ENCODE assay signal across 1 cellular context in genomic region chr12:122841544-122842321, GRCh38.
TF ChIP-seq lines count a peak whose summit lies in the region.

No MANE protein-coding gene starts in this region.

TF ChIP-seq in GM23338, 12 proteins besides CTCF, POLR2A, EP300 and RAD21 (continued from another document):
- TF ChIP-seq, protein P1, sequence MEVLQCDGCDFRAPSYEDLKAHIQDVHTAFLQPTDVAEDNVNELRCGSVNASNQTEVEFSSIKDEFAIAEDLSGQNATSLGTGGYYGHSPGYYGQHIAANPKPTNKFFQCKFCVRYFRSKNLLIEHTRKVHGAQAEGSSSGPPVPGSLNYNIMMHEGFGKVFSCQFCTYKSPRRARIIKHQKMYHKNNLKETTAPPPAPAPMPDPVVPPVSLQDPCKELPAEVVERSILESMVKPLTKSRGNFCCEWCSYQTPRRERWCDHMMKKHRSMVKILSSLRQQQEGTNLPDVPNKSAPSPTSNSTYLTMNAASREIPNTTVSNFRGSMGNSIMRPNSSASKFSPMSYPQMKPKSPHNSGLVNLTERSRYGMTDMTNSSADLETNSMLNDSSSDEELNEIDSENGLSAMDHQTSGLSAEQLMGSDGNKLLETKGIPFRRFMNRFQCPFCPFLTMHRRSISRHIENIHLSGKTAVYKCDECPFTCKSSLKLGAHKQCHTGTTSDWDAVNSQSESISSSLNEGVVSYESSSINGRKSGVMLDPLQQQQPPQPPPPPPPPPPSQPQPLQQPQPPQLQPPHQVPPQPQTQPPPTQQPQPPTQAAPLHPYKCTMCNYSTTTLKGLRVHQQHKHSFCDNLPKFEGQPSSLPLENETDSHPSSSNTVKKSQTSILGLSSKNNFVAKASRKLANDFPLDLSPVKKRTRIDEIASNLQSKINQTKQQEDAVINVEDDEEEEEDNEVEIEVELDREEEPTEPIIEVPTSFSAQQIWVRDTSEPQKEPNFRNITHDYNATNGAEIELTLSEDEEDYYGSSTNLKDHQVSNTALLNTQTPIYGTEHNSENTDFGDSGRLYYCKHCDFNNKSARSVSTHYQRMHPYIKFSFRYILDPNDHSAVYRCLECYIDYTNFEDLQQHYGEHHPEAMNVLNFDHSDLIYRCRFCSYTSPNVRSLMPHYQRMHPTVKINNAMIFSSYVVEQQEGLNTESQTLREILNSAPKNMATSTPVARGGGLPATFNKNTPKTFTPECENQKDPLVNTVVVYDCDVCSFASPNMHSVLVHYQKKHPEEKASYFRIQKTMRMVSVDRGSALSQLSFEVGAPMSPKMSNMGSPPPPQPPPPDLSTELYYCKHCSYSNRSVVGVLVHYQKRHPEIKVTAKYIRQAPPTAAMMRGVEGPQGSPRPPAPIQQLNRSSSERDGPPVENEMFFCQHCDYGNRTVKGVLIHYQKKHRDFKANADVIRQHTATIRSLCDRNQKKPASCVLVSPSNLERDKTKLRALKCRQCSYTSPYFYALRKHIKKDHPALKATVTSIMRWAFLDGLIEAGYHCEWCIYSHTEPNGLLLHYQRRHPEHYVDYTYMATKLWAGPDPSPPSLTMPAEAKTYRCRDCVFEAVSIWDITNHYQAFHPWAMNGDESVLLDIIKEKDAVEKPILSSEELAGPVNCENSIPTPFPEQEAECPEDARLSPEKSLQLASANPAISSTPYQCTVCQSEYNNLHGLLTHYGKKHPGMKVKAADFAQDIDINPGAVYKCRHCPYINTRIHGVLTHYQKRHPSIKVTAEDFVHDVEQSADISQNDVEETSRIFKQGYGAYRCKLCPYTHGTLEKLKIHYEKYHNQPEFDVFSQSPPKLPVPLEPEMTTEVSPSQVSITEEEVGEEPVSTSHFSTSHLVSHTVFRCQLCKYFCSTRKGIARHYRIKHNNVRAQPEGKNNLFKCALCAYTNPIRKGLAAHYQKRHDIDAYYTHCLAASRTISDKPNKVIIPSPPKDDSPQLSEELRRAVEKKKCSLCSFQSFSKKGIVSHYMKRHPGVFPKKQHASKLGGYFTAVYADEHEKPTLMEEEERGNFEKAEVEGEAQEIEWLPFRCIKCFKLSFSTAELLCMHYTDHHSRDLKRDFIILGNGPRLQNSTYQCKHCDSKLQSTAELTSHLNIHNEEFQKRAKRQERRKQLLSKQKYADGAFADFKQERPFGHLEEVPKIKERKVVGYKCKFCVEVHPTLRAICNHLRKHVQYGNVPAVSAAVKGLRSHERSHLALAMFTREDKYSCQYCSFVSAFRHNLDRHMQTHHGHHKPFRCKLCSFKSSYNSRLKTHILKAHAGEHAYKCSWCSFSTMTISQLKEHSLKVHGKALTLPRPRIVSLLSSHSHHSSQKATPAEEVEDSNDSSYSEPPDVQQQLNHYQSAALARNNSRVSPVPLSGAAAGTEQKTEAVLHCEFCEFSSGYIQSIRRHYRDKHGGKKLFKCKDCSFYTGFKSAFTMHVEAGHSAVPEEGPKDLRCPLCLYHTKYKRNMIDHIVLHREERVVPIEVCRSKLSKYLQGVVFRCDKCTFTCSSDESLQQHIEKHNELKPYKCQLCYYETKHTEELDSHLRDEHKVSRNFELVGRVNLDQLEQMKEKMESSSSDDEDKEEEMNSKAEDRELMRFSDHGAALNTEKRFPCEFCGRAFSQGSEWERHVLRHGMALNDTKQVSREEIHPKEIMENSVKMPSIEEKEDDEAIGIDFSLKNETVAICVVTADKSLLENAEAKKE (CRISPR knock-in tag; IDR thresholded peaks at IDR 0.05), result no peak
- no peak for TF ChIP-seq REST (IDR thresholded peaks at IDR 0.05; ENCODE audit: unreplicated experiment)
- TF ChIP-seq POLR2AphosphoS5 (IDR thresholded peaks at IDR 0.05; ENCODE audit: low read depth), result no peak
- no peak for TF ChIP-seq ZNF114 (CRISPR knock-in tag; IDR thresholded peaks at IDR 0.05)
- TF ChIP-seq JUNB (IDR thresholded peaks at IDR 0.05; ENCODE audit: unreplicated experiment), result no peak
- no peak for TF ChIP-seq ETS1 (IDR thresholded peaks at IDR 0.05)
- TF ChIP-seq EZH2 (IDR thresholded peaks at IDR 0.05; ENCODE audit: low read depth, unreplicated experiment), result no peak
- TF ChIP-seq EZH2phosphoT487 (IDR thresholded peaks at IDR 0.05; ENCODE audit: unreplicated experiment), result no peak
